29 cellular contexts compared by ENCODE assay signal in the genomic region with DNA sequence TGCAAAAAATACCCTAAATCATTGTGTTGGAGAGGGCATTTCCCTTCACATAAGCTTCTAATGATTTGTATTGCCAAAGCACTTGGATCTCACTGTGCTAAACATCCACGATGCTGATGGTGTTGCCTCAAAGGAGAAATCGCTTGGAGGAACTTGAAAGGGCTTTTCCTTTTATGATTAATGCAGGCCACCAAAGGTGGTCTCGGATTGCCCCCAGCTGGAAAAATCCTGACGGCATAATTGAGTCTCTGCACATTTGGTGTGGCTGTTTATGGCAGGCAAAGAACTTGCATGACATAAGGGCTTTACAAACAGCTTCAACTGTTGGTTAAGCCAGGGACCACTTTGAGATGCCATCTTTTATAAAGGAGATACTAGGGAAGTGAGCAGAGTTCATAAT.
"Had no signal": no experiment of that assay in that cellular context is flagged by ENCODE, and none has a peak within 500 bp of the region (broad histone marks: within the 10 kb centered on the region; RNA-seq: fewer than 3 reads in every experiment).

No MANE protein-coding gene starts in this region.

- H3K4me2 ChIP-seq: KMS-11, PC-9 had no signal

- H3K9ac ChIP-seq: KMS-11 had no signal

- H3K9me3 ChIP-seq: SJCRH30 had no signal

- H2AFZ ChIP-seq: PC-9 had no signal

- H3K36me3 ChIP-seq: SJCRH30 had no signal

- H3K27me3 ChIP-seq: SJCRH30 had no signal

- H3K4me3 ChIP-seq: PC-9, SJCRH30 had no signal

- DNase-seq: Karpas-422, KBM-7, MM.1S, MV-4-11, NCI-H1092, NCI-H1105, NCI-H1417 treated with DMSO at 0.1 percent for 48 hours, NCI-H1436 treated with DMSO at 0.1 percent for 48 hours, NCI-H1694 treated with DMSO at 0.1 percent for 48 hours, NCI-H187 treated with DMSO at 0.1 percent for 48 hours, NCI-H2029, NCI-H2081, NCI-H2171 treated with DMSO at 0.1 percent for 48 hours, NCI-H2227 treated with DMSO at 0.1 percent for 48 hours, NCI-H345, NCI-H446, NCI-H510A treated with DMSO at 0.1 percent for 48 hours, NCI-H524 treated with DMSO at 0.1 percent for 48 hours, NCI-H526 treated with DMSO at 0.1 percent for 48 hours, NCI-H774, PC-9, SHP77, SIG-M5, SJCRH30, SW 1271 had no signal

- ATAC-seq: Panc1, Right ventricle myocardium inferior had no signal

- H3K27ac ChIP-seq: KMS-11, PC-9, RWPE1, SJCRH30 had no signal

- H3K4me1 ChIP-seq: SJCRH30 had no signal
